ENCODE assay signal across 29 cellular contexts in the genomic region with DNA sequence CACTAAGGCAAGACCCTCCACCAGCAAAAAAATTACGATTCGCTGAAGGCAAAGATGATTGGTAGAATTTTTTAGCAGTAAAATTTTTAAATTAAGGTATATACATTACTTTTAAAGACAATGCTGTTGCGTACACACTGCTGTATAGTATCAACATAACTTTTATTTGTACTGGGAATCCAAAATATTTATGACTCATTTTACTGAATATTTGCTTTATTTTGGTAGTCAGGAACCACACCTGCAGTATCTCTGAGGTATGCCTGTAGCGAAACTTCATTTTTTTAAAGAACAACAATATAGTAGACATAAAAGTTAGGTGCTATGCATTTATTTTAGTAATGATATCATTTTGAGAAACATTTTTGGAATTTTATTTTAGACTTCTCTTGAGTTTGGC.
"Had no signal": no experiment of that assay in that cellular context is flagged by ENCODE, and none has a peak within 500 bp of the region (broad histone marks: within the 10 kb centered on the region; RNA-seq: fewer than 3 reads in every experiment).

No MANE protein-coding gene starts in this region.

- H3K9me3 ChIP-seq: colonic mucosa, esophagus muscularis mucosa, esophagus squamous epithelium, gastrocnemius medialis, gastroesophageal sphincter had no signal

- FAIRE-seq: colon, endometrium, endothelial cell of umbilical vein, frontal cortex had no signal

- H3K4me3 Mint-ChIP-seq: dendritic cell treated with granulocyte-macrophage colony-stimulating factor and Interleukin-4, amounts not matched to agents 40 ng/mL and 50 ng/mL, for 4 days; effector memory CD8-positive, alpha-beta T cell; endodermal cell had no signal

- H3K27ac ChIP-seq: colonic mucosa, coronary artery, dorsolateral prefrontal cortex, epithelial cell of prostate, esophagus muscularis mucosa, esophagus squamous epithelium, foreskin keratinocyte, gastrocnemius medialis, gastroesophageal sphincter, heart left ventricle, heart right ventricle had no signal

- H3K4me1 ChIP-seq: colonic mucosa had no signal

- ATAC-seq: effector memory CD8-positive, alpha-beta T cell; esophagus mucosa; foreskin keratinocyte; gastrocnemius medialis; gastroesophageal sphincter; heart left ventricle; heart right ventricle had no signal

- H3K36me3 ChIP-seq: colonic mucosa, esophagus muscularis mucosa, gastrocnemius medialis, gastroesophageal sphincter, heart left ventricle, heart right ventricle had no signal

- H3K4me3 ChIP-seq: colonic mucosa, coronary artery, dorsolateral prefrontal cortex, esophagus muscularis mucosa, esophagus squamous epithelium, gastrocnemius medialis, gastroesophageal sphincter, heart left ventricle, heart right ventricle had no signal

- DNase-seq: colonic mucosa; cortex of kidney; dermis blood vessel endothelial cell; dorsolateral prefrontal cortex; effector CD4-positive, alpha-beta T cell; effector CD8-positive, alpha-beta T cell; effector memory CD4-positive, alpha-beta T cell; effector memory CD8-positive, alpha-beta T cell; endodermal cell; erythroblast; esophagus squamous epithelium; foreskin fibroblast; foreskin keratinocyte; foreskin melanocyte; gastrocnemius medialis; glutamatergic neuron; head of caudate nucleus; heart left ventricle; heart right ventricle had no signal

- H3K4me1 Mint-ChIP-seq: endodermal cell had no signal

- H3K27me3 Mint-ChIP-seq: dendritic cell treated with granulocyte-macrophage colony-stimulating factor and Interleukin-4, amounts not matched to agents 40 ng/mL and 50 ng/mL, for 4 days; effector memory CD8-positive, alpha-beta T cell had no signal

- H3K27me3 ChIP-seq: colonic mucosa, dorsolateral prefrontal cortex, esophagus muscularis mucosa, esophagus squamous epithelium, foreskin keratinocyte, gastrocnemius medialis, gastroesophageal sphincter, heart left ventricle, heart right ventricle had no signal
